ENCODE assay signal across 10 cellular contexts in the genomic region with DNA sequence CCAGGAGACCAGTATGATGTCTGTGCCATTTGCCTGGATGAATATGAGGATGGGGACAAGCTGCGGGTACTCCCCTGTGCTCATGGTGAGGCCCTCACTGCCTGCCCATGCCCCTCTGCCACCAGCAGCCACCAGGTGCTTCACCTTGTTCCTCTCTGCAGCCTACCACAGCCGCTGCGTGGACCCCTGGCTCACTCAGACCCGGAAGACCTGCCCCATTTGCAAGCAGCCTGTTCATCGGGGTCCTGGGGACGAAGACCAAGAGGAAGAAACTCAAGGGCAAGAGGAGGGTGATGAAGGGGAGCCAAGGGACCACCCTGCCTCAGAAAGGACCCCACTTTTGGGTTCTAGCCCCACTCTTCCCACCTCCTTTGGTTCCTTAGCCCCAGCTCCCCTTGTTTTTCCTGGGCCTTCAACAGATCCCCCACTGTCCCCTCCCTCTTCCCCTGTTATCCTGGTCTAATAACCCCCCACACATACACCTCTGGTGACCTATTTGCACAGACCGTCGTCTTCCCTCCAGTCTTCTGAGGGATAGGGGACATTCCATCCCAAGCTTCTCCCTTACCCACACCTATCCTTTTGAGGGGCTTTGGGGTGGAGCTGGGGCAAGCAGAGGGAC. TPM values are rescaled to one million over a fixed set of nuclear protein-coding genes. Genes with fewer than 3 reads are reported as not detected.
A peak's percentile ranks its signal among the peaks of the same experiment; 100 is the strongest.
DNase-seq lines count a peak whose midpoint lies in the region; ATAC-seq and TF ChIP-seq lines count a peak whose summit lies in the region.
"Had no signal": no experiment of that assay in that cellular context is flagged by ENCODE, and none has a peak within 500 bp of the region (broad histone marks: within the 10 kb centered on the region; RNA-seq: fewer than 3 reads in every experiment).

No MANE protein-coding gene starts in this region.

- H3K27me3 ChIP-seq in GM06990 (replicated peaks; ENCODE audit: control insufficient read depth, insufficient read depth, low read length) (no peaks in the 10 kb centered on the region), SJCRH30 (no peaks in the 10 kb centered on the region), endocrine pancreas (ENCODE audit: control insufficient read depth, insufficient read depth, low read length) (no peaks in the 10 kb centered on the region), psoas muscle (ENCODE audit: insufficient read depth in 3 of 3, low read length in 2 of 3) (no peaks in the 10 kb centered on the region)

- intact Hi-C loops in psoas muscle (cut with DNase I), result loop anchor here (5.0 kb wide), 3 partner anchors 37 to 53 kb away; partner anchors contain the start of genes CAMTA2 (in 1 of the 2), INCA1 (in 1 of the 2) and KIF1C (in 1 of the 2)

- H3K27ac ChIP-seq in SJCRH30, result peak overlapping the region; percentile 98
- peak overlapping the region; percentile 96 for H3K27ac ChIP-seq in psoas muscle
- H3K27ac ChIP-seq: VCaP had no signal

- WGBS in psoas muscle, 3 donors, result 60 to 61% (median 61%) methylated on average over 8 of the region's 8 CpGs

- H3K4me1 ChIP-seq in SJCRH30 (peaks cover 12% of the 10 kb centered on the region), endocrine pancreas (ENCODE audit: control insufficient read depth, insufficient read depth, low read length) (peaks cover 5% of the 10 kb centered on the region), psoas muscle (peaks cover 33% of the 10 kb centered on the region)

- H3K4me3 ChIP-seq in GM06990 (replicated peaks; ENCODE audit: low read depth, low read length), result peak overlapping the region; percentile 100
- H3K4me3 ChIP-seq in SJCRH30, result no peak overlapping the region
- no peak overlapping the region for H3K4me3 ChIP-seq in endocrine pancreas (ENCODE audit: control insufficient read depth, insufficient read depth, low read length)
- H3K4me3 ChIP-seq in psoas muscle, result peak overlapping the region; percentile 97

- H3K9ac ChIP-seq in endocrine pancreas (ENCODE audit: control insufficient read depth, insufficient read depth, low read length), result peak overlapping the region; percentile 10

- ATAC-seq in psoas muscle (no peak), GM21786 (IDR thresholded peaks at IDR 0.05; ENCODE audit: unreplicated experiment) (no peak), GM21526 (IDR thresholded peaks at IDR 0.05; ENCODE audit: low FRiP score, unreplicated experiment) (no peak)

- no peaks in the 10 kb centered on the region for H3K9me3 ChIP-seq in SJCRH30 (replicated peaks)
- H3K9me3 ChIP-seq in endocrine pancreas (ENCODE audit: control insufficient read depth, low read length), result no peaks in the 10 kb centered on the region
- H3K9me3 ChIP-seq in psoas muscle, result no peaks in the 10 kb centered on the region

- DNase-seq in GM06990 (ENCODE audit: extremely low read depth, insufficient read length) (peak; percentile 57), SJCRH30 (no peak), psoas muscle (peak in 1 of 2 donors; percentile 48), D341Med (ENCODE audit: low spot score) (no peak), NCI-H1436 treated with DMSO at 0.1 percent for 48 hours (lab: John Stamatoyannopoulos, UW) (no peak)

- H3K36me3 ChIP-seq in GM06990 (ENCODE audit: control insufficient read depth, insufficient read depth, low read length) (peaks cover 24% of the 10 kb centered on the region), SJCRH30 (peaks cover 40% of the 10 kb centered on the region), endocrine pancreas (ENCODE audit: control insufficient read depth, insufficient read depth, low read length) (no peaks in the 10 kb centered on the region), psoas muscle (ENCODE audit: insufficient read depth in 1 of 2, low read depth in 1 of 2) (peaks cover 0 to 51% of the 10 kb centered on the region in 2 donors)

- TF ChIP-seq CTCF in GM06990 (IDR thresholded peaks at IDR 0.05; ENCODE audit: insufficient read depth, low read length, poor library complexity, severe bottlenecking) (no peak), psoas muscle (IDR thresholded peaks at IDR 0.05) (no peak)

RNA-seq across cellular contexts. Expression of gene PFN1, which starts 3.7 kb away (rescaled TPM):
- 1,061 and 1,115 TPM in 2 replicates for total RNA-seq in SJCRH30 (2014; rRNA removed; shearing (Covaris generic))
- total RNA-seq in psoas muscle, result 100 to 1,000 TPM; 149 to 253 (median 205) TPM
- polyA plus RNA-seq in psoas muscle, result 1,000 to 10,000 TPM in 1 of 3 donors, 100 to 1,000 TPM in 2; 220 to 1,518 (median 312) TPM

RNA-seq across cellular contexts. Expression of gene RNF167, which starts 4.6 kb away (rescaled TPM):
- total RNA-seq in SJCRH30 (2014; rRNA removed; shearing (Covaris generic)), result 35.7 and 38.7 TPM in 2 replicates
- total RNA-seq in psoas muscle, result 10 to 100 TPM; 85.1 to 96.3 (median 87.3) TPM
- 100 to 1,000 TPM in 1 of 3 donors, 10 to 100 TPM in 2; 85.7 to 151 (median 100.0) TPM for polyA plus RNA-seq in psoas muscle

RNA-seq across cellular contexts. Expression of gene SLC25A11, which starts 4.8 kb away (rescaled TPM):
- total RNA-seq in SJCRH30 (2014; rRNA removed; shearing (Covaris generic)), result 43.9 and 45.3 TPM in 2 replicates
- total RNA-seq in psoas muscle, result 100 to 1,000 TPM in 3 of 4 donors, 10 to 100 TPM in 1; 97.1 to 225 (median 143) TPM
- 100 to 1,000 TPM; 125 to 163 (median 128) TPM for polyA plus RNA-seq in psoas muscle

RNA-seq across cellular contexts. Expression of gene ENO3, which starts 6.3 kb away (rescaled TPM):
- total RNA-seq in SJCRH30 (2014; rRNA removed; shearing (Covaris generic)), result 124 and 129 TPM in 2 replicates
- 1,000 to 10,000 TPM; 2,251 to 3,238 (median 2,533) TPM for total RNA-seq in psoas muscle
- 1,000 to 10,000 TPM; 1,126 to 5,696 (median 4,322) TPM for polyA plus RNA-seq in psoas muscle

RNA-seq across cellular contexts. Expression of gene GP1BA, which starts 12.6 kb away (rescaled TPM):
- not detected in 2 replicates for total RNA-seq in SJCRH30 (2014; rRNA removed; shearing (Covaris generic))
- total RNA-seq in psoas muscle, result under 1 TPM in 1 of 4 donors, not detected in 3; 0.10 TPM
- under 1 TPM in 2 of 3 donors, not detected in 1; 0.04 to 0.05 TPM for polyA plus RNA-seq in psoas muscle
- total RNA-seq: omental fat pad had no signal

Comparison
In these comparisons a context has a peak if more than half of its experiments do, and no peak if none do; other contexts are left out.
1. H3K4me3 ChIP-seq: peak in GM06990 (single experiment) and psoas muscle (single experiment); none in SJCRH30 (single experiment) and endocrine pancreas (single experiment).